ENCODE assay signal across 2 cellular contexts in the genomic region with DNA sequence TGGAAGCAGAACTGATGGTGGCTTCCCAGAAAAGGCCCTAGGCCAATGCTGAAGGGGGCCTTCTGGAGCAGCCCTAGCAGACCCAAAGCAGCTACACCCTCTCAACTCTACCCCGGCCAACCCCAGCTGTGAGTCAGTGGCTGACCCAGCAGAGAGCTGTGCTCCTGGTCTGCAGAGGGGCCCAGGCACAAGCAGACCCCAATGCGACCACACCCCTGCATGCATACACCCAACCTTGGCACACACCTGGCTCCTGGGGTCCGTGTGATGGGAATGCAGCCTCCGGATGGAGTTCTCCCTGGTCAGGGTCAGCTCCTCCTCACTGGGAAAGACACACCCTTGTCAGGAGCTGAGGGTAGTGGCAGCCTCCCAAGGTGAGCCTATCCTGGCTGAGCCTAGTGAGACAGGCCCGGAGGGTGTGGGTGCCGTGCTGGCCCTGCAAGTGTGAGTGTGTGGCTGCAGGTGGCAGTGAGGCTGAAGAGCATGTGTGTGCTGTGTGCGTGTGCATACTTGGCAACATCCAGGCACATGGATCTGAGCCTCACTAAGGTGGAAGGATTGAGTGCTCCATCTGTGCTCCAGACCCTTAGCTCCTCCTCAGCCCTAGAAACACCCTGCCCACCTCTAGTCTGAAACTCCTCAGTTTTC.
TF ChIP-seq lines count a peak whose summit lies in the region.

No MANE protein-coding gene starts in this region.

TF ChIP-seq in GM23338, 12 proteins besides CTCF, POLR2A, EP300 and RAD21 (continues in another document):
- TF ChIP-seq, protein P1, sequence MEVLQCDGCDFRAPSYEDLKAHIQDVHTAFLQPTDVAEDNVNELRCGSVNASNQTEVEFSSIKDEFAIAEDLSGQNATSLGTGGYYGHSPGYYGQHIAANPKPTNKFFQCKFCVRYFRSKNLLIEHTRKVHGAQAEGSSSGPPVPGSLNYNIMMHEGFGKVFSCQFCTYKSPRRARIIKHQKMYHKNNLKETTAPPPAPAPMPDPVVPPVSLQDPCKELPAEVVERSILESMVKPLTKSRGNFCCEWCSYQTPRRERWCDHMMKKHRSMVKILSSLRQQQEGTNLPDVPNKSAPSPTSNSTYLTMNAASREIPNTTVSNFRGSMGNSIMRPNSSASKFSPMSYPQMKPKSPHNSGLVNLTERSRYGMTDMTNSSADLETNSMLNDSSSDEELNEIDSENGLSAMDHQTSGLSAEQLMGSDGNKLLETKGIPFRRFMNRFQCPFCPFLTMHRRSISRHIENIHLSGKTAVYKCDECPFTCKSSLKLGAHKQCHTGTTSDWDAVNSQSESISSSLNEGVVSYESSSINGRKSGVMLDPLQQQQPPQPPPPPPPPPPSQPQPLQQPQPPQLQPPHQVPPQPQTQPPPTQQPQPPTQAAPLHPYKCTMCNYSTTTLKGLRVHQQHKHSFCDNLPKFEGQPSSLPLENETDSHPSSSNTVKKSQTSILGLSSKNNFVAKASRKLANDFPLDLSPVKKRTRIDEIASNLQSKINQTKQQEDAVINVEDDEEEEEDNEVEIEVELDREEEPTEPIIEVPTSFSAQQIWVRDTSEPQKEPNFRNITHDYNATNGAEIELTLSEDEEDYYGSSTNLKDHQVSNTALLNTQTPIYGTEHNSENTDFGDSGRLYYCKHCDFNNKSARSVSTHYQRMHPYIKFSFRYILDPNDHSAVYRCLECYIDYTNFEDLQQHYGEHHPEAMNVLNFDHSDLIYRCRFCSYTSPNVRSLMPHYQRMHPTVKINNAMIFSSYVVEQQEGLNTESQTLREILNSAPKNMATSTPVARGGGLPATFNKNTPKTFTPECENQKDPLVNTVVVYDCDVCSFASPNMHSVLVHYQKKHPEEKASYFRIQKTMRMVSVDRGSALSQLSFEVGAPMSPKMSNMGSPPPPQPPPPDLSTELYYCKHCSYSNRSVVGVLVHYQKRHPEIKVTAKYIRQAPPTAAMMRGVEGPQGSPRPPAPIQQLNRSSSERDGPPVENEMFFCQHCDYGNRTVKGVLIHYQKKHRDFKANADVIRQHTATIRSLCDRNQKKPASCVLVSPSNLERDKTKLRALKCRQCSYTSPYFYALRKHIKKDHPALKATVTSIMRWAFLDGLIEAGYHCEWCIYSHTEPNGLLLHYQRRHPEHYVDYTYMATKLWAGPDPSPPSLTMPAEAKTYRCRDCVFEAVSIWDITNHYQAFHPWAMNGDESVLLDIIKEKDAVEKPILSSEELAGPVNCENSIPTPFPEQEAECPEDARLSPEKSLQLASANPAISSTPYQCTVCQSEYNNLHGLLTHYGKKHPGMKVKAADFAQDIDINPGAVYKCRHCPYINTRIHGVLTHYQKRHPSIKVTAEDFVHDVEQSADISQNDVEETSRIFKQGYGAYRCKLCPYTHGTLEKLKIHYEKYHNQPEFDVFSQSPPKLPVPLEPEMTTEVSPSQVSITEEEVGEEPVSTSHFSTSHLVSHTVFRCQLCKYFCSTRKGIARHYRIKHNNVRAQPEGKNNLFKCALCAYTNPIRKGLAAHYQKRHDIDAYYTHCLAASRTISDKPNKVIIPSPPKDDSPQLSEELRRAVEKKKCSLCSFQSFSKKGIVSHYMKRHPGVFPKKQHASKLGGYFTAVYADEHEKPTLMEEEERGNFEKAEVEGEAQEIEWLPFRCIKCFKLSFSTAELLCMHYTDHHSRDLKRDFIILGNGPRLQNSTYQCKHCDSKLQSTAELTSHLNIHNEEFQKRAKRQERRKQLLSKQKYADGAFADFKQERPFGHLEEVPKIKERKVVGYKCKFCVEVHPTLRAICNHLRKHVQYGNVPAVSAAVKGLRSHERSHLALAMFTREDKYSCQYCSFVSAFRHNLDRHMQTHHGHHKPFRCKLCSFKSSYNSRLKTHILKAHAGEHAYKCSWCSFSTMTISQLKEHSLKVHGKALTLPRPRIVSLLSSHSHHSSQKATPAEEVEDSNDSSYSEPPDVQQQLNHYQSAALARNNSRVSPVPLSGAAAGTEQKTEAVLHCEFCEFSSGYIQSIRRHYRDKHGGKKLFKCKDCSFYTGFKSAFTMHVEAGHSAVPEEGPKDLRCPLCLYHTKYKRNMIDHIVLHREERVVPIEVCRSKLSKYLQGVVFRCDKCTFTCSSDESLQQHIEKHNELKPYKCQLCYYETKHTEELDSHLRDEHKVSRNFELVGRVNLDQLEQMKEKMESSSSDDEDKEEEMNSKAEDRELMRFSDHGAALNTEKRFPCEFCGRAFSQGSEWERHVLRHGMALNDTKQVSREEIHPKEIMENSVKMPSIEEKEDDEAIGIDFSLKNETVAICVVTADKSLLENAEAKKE (CRISPR knock-in tag; IDR thresholded peaks at IDR 0.05): no peak
- TF ChIP-seq ZNF331 (CRISPR knock-in tag; IDR thresholded peaks at IDR 0.05; ENCODE audit: low read depth) (no peak), NANOG (IDR thresholded peaks at IDR 0.05; ENCODE audit: borderline replicate concordance) (no peak), ZNF114 (CRISPR knock-in tag; IDR thresholded peaks at IDR 0.05) (no peak), EZH2phosphoT487 (IDR thresholded peaks at IDR 0.05; ENCODE audit: unreplicated experiment) (no peak), EZH2 (IDR thresholded peaks at IDR 0.05; ENCODE audit: low read depth, unreplicated experiment) (no peak), STAT1 (IDR thresholded peaks at IDR 0.05; ENCODE audit: unreplicated experiment) (no peak), CREB1 (CRISPR knock-in tag; IDR thresholded peaks at IDR 0.05; ENCODE audit: low read depth) (no peak)
- TF ChIP-seq, protein P2, sequence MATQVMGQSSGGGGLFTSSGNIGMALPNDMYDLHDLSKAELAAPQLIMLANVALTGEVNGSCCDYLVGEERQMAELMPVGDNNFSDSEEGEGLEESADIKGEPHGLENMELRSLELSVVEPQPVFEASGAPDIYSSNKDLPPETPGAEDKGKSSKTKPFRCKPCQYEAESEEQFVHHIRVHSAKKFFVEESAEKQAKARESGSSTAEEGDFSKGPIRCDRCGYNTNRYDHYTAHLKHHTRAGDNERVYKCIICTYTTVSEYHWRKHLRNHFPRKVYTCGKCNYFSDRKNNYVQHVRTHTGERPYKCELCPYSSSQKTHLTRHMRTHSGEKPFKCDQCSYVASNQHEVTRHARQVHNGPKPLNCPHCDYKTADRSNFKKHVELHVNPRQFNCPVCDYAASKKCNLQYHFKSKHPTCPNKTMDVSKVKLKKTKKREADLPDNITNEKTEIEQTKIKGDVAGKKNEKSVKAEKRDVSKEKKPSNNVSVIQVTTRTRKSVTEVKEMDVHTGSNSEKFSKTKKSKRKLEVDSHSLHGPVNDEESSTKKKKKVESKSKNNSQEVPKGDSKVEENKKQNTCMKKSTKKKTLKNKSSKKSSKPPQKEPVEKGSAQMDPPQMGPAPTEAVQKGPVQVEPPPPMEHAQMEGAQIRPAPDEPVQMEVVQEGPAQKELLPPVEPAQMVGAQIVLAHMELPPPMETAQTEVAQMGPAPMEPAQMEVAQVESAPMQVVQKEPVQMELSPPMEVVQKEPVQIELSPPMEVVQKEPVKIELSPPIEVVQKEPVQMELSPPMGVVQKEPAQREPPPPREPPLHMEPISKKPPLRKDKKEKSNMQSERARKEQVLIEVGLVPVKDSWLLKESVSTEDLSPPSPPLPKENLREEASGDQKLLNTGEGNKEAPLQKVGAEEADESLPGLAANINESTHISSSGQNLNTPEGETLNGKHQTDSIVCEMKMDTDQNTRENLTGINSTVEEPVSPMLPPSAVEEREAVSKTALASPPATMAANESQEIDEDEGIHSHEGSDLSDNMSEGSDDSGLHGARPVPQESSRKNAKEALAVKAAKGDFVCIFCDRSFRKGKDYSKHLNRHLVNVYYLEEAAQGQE (IDR thresholded peaks at IDR 0.05; ENCODE audit: unreplicated experiment): no peak

TF ChIP-seq in WTC11, 78 proteins besides CTCF, POLR2A, EP300 and RAD21 (continued from another document):
- TF ChIP-seq ZNF416 (CRISPR knock-in tag; IDR thresholded peaks at IDR 0.05): no peak
- TF ChIP-seq CREM (CRISPR knock-in tag; IDR thresholded peaks at IDR 0.05): no peak
- TF ChIP-seq, protein P3, sequence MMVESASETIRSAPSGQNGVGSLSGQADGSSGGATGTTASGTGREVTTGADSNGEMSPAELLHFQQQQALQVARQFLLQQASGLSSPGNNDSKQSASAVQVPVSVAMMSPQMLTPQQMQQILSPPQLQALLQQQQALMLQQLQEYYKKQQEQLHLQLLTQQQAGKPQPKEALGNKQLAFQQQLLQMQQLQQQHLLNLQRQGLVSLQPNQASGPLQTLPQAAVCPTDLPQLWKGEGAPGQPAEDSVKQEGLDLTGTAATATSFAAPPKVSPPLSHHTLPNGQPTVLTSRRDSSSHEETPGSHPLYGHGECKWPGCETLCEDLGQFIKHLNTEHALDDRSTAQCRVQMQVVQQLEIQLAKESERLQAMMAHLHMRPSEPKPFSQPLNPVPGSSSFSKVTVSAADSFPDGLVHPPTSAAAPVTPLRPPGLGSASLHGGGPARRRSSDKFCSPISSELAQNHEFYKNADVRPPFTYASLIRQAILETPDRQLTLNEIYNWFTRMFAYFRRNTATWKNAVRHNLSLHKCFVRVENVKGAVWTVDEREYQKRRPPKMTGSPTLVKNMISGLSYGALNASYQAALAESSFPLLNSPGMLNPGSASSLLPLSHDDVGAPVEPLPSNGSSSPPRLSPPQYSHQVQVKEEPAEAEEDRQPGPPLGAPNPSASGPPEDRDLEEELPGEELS (CRISPR knock-in tag; IDR thresholded peaks at IDR 0.05): no peak
- TF ChIP-seq, protein P4, sequence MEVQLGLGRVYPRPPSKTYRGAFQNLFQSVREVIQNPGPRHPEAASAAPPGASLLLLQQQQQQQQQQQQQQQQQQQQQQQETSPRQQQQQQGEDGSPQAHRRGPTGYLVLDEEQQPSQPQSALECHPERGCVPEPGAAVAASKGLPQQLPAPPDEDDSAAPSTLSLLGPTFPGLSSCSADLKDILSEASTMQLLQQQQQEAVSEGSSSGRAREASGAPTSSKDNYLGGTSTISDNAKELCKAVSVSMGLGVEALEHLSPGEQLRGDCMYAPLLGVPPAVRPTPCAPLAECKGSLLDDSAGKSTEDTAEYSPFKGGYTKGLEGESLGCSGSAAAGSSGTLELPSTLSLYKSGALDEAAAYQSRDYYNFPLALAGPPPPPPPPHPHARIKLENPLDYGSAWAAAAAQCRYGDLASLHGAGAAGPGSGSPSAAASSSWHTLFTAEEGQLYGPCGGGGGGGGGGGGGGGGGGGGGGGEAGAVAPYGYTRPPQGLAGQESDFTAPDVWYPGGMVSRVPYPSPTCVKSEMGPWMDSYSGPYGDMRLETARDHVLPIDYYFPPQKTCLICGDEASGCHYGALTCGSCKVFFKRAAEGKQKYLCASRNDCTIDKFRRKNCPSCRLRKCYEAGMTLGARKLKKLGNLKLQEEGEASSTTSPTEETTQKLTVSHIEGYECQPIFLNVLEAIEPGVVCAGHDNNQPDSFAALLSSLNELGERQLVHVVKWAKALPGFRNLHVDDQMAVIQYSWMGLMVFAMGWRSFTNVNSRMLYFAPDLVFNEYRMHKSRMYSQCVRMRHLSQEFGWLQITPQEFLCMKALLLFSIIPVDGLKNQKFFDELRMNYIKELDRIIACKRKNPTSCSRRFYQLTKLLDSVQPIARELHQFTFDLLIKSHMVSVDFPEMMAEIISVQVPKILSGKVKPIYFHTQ (CRISPR knock-in tag; IDR thresholded peaks at IDR 0.05): no peak
- TF ChIP-seq TEAD1 (CRISPR knock-in tag; IDR thresholded peaks at IDR 0.05): no peak
- no peak for TF ChIP-seq ATF1 (CRISPR knock-in tag; IDR thresholded peaks at IDR 0.05)
- TF ChIP-seq, protein P5, sequence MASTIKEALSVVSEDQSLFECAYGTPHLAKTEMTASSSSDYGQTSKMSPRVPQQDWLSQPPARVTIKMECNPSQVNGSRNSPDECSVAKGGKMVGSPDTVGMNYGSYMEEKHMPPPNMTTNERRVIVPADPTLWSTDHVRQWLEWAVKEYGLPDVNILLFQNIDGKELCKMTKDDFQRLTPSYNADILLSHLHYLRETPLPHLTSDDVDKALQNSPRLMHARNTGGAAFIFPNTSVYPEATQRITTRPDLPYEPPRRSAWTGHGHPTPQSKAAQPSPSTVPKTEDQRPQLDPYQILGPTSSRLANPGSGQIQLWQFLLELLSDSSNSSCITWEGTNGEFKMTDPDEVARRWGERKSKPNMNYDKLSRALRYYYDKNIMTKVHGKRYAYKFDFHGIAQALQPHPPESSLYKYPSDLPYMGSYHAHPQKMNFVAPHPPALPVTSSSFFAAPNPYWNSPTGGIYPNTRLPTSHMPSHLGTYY (CRISPR knock-in tag; IDR thresholded peaks at IDR 0.05): no peak
- TF ChIP-seq, protein P6, sequence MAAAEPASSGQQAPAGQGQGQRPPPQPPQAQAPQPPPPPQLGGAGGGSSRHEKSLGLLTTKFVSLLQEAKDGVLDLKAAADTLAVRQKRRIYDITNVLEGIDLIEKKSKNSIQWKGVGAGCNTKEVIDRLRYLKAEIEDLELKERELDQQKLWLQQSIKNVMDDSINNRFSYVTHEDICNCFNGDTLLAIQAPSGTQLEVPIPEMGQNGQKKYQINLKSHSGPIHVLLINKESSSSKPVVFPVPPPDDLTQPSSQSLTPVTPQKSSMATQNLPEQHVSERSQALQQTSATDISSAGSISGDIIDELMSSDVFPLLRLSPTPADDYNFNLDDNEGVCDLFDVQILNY (CRISPR knock-in tag; IDR thresholded peaks at IDR 0.05): no peak
- TF ChIP-seq, protein P7, sequence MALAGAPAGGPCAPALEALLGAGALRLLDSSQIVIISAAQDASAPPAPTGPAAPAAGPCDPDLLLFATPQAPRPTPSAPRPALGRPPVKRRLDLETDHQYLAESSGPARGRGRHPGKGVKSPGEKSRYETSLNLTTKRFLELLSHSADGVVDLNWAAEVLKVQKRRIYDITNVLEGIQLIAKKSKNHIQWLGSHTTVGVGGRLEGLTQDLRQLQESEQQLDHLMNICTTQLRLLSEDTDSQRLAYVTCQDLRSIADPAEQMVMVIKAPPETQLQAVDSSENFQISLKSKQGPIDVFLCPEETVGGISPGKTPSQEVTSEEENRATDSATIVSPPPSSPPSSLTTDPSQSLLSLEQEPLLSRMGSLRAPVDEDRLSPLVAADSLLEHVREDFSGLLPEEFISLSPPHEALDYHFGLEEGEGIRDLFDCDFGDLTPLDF (CRISPR knock-in tag; IDR thresholded peaks at IDR 0.05): no peak
- TF ChIP-seq, protein P8, sequence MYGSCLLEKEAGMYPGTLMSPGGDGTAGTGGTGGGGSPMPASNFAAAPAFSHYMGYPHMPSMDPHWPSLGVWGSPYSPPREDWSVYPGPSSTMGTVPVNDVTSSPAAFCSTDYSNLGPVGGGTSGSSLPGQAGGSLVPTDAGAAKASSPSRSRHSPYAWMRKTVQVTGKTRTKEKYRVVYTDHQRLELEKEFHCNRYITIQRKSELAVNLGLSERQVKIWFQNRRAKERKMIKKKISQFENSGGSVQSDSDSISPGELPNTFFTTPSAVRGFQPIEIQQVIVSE (CRISPR knock-in tag; IDR thresholded peaks at IDR 0.05; ENCODE audit: borderline replicate concordance): no peak
